Comparison of ENCODE assay signal across 8 cellular contexts in genomic region chr6:28953039-28953872, GRCh38. TPM values are rescaled to one million over a fixed set of nuclear protein-coding genes. Genes with fewer than 3 reads are reported as not detected.
DNase-seq lines count a peak whose midpoint lies in the region; ATAC-seq and TF ChIP-seq lines count a peak whose summit lies in the region.

No MANE protein-coding gene starts in this region.

- no peaks in the 10 kb centered on the region for H3K36me3 Mint-ChIP-seq in mesothelial cell of epicardium
- H3K36me3 Mint-ChIP-seq in stimulated activated effector memory CD8-positive, alpha-beta T cell treated with anti-CD3 and anti-CD28 coated beads, Interleukin-12 subunit alpha, Interleukin-12 subunit beta, amount 100 ng/mL, for 72 hours, result peaks cover 28% of the 10 kb centered on the region

- H3K27me3 Mint-ChIP-seq in mesothelial cell of epicardium (ENCODE audit: low read depth), result no peaks in the 10 kb centered on the region

- ATAC-seq in HG02759 (IDR thresholded peaks at IDR 0.05; ENCODE audit: unreplicated experiment), result peak; percentile 73
- peak; percentile 74 for ATAC-seq in stimulated activated effector memory CD8-positive, alpha-beta T cell treated with anti-CD3 and anti-CD28 coated beads, Interleukin-12 subunit alpha, Interleukin-12 subunit beta, amount 100 ng/mL, for 72 hours

- H3K27ac Mint-ChIP-seq in mesothelial cell of epicardium, result peak overlapping the region; percentile 80
- H3K27ac Mint-ChIP-seq in stimulated activated effector memory CD8-positive, alpha-beta T cell treated with anti-CD3 and anti-CD28 coated beads, Interleukin-12 subunit alpha, Interleukin-12 subunit beta, amount 100 ng/mL, for 72 hours, result peak overlapping the region; percentile 91

- peaks cover 4% of the 10 kb centered on the region for H3K9me3 Mint-ChIP-seq in mesothelial cell of epicardium
- H3K9me3 Mint-ChIP-seq in stimulated activated effector memory CD8-positive, alpha-beta T cell treated with anti-CD3 and anti-CD28 coated beads, Interleukin-12 subunit alpha, Interleukin-12 subunit beta, amount 100 ng/mL, for 72 hours, result no peaks in the 10 kb centered on the region

- peak overlapping the region; percentile 90 for H3K4me3 Mint-ChIP-seq in mesothelial cell of epicardium
- peak overlapping the region; percentile 73 for H3K4me3 Mint-ChIP-seq in stimulated activated effector memory CD8-positive, alpha-beta T cell treated with anti-CD3 and anti-CD28 coated beads, Interleukin-12 subunit alpha, Interleukin-12 subunit beta, amount 100 ng/mL, for 72 hours

- TF ChIP-seq CTCF in mesothelial cell of epicardium (IDR thresholded peaks at IDR 0.05; ENCODE audit: unreplicated experiment), result no peak

- peak; percentile 79 for DNase-seq in DMS53 (lab: John Stamatoyannopoulos, UW)
- DNase-seq in NCI-H524 (lab: John Stamatoyannopoulos, UW), result peak; percentile 60 to 77
- DNase-seq in activated CD4-positive, alpha-beta T cell treated with anti-CD3 and anti-CD28 coated beads, Interleukin-2, amount 50 U/mL, for 1 hour, result peak; percentile 49
- DNase-seq in effector CD8-positive, alpha-beta T cell (lab: John Stamatoyannopoulos, UW), result peak; percentile 47
- DNase-seq in mesothelial cell of epicardium (ENCODE audit: low spot score in 2 of 2, unreplicated experiment in 2 of 2), result peak in 1 of 2 experiments; percentile 57
- DNase-seq in stimulated activated effector memory CD8-positive, alpha-beta T cell treated with anti-CD3 and anti-CD28 coated beads, Interleukin-12 subunit alpha, Interleukin-12 subunit beta, amount 100 ng/mL, for 72 hours (ENCODE audit: low spot score in 2 of 2), result peak; percentile 30 to 78
- DNase-seq in NOMO-1 (lab: John Stamatoyannopoulos, UW; ENCODE audit: unreplicated experiment in 2 of 2), result no peak

- H3K4me1 Mint-ChIP-seq in mesothelial cell of epicardium, result peaks cover 4% of the 10 kb centered on the region
- H3K4me1 Mint-ChIP-seq in stimulated activated effector memory CD8-positive, alpha-beta T cell treated with anti-CD3 and anti-CD28 coated beads, Interleukin-12 subunit alpha, Interleukin-12 subunit beta, amount 100 ng/mL, for 72 hours, result peaks cover 9% of the 10 kb centered on the region

RNA-seq across cellular contexts. Expression of gene TRIM27, which starts 29.5 kb away (rescaled TPM):
- total RNA-seq in mesothelial cell of epicardium, result 75.7 to 77.0 TPM (median 76.1 TPM) in 3 replicates

RNA-seq across cellular contexts. Expression of gene ZNF311, which starts 51.9 kb away (rescaled TPM):
- total RNA-seq in mesothelial cell of epicardium, result 2.1 to 2.6 TPM (median 2.3 TPM) in 3 replicates

Comparison
In these comparisons a context has a peak if more than half of its experiments do, and no peak if none do; other contexts are left out.
1. DNase-seq: peak in DMS53 (single experiment), NCI-H524 (2 of 2), activated CD4-positive, alpha-beta T cell treated with anti-CD3 and anti-CD28 coated beads, Interleukin-2, amount 50 U/mL, for 1 hour (single experiment), effector CD8-positive, alpha-beta T cell (single experiment) and stimulated activated effector memory CD8-positive, alpha-beta T cell treated with anti-CD3 and anti-CD28 coated beads, Interleukin-12 subunit alpha, Interleukin-12 subunit beta, amount 100 ng/mL, for 72 hours (2 of 2); none in NOMO-1 (0 of 2).